In genomic region chr10:101120884-101121660, GRCh38 we compare ENCODE assay signal across 9 cellular contexts. TPM values are rescaled to one million over a fixed set of nuclear protein-coding genes. Genes with fewer than 3 reads are reported as not detected.
DNase-seq lines count a peak whose midpoint lies in the region; ATAC-seq and TF ChIP-seq lines count a peak whose summit lies in the region.
"Had no signal": no experiment of that assay in that cellular context is flagged by ENCODE, and none has a peak within 500 bp of the region (broad histone marks: within the 10 kb centered on the region; RNA-seq: fewer than 3 reads in every experiment).

No MANE protein-coding gene starts in this region.

- H4K20me1 ChIP-seq in osteoblast (ENCODE audit: insufficient read depth, low read length): peaks cover 4% of the 10 kb centered on the region

- ATAC-seq in GM18498 (IDR thresholded peaks at IDR 0.05; ENCODE audit: unreplicated experiment): peak; percentile 72
- ATAC-seq in GM21515 (IDR thresholded peaks at IDR 0.05; ENCODE audit: unreplicated experiment): no peak
- no peak for ATAC-seq in HG03159 (IDR thresholded peaks at IDR 0.05; ENCODE audit: unreplicated experiment)
- no peak for ATAC-seq in HG03025 (IDR thresholded peaks at IDR 0.05; ENCODE audit: low FRiP score, unreplicated experiment)
- no peak for ATAC-seq in GM19324 (IDR thresholded peaks at IDR 0.05; ENCODE audit: low FRiP score, unreplicated experiment)

- H3K4me1 ChIP-seq in osteoblast (ENCODE audit: insufficient read depth, low read length): peaks cover 6% of the 10 kb centered on the region

- H3K4me3 ChIP-seq in epithelial cell of esophagus (ENCODE audit: low read length) (peak overlapping the region; percentile 18), osteoblast (ENCODE audit: insufficient read depth, low read length) (peak overlapping the region; percentile 71)

- peak overlapping the region; percentile 90 for H3K4me3 Mint-ChIP-seq in T-helper 1 cell treated with Interleukin-12 subunit alpha and Interleukin-12 subunit beta and Interleukin-4 antibody, amounts not matched to agents 30 μg/mL and 1 μg/mL, for 36 hours

- H3K27ac ChIP-seq in osteoblast (ENCODE audit: low read depth, low read length): no peak overlapping the region

- no peaks in the 10 kb centered on the region for H3K9me3 ChIP-seq in osteoblast (ENCODE audit: low read depth, low read length)

- no peaks in the 10 kb centered on the region for H3K9me3 Mint-ChIP-seq in T-helper 1 cell treated with Interleukin-12 subunit alpha and Interleukin-12 subunit beta and Interleukin-4 antibody, amounts not matched to agents 30 μg/mL and 1 μg/mL, for 36 hours

- H3K79me2 ChIP-seq in osteoblast (ENCODE audit: insufficient read depth, low read length): no peaks in the 10 kb centered on the region

- DNase-seq in epithelial cell of esophagus (ENCODE audit: low read depth): no peak
- peak; percentile 65 for DNase-seq in osteoblast (ENCODE audit: insufficient read length, low spot score, missing footprints)

- H3K4me2 ChIP-seq in osteoblast (ENCODE audit: insufficient read depth, low read length): peak overlapping the region; percentile 89

- H3K27me3 Mint-ChIP-seq in T-helper 1 cell treated with Interleukin-12 subunit alpha and Interleukin-12 subunit beta and Interleukin-4 antibody, amounts not matched to agents 30 μg/mL and 1 μg/mL, for 36 hours (ENCODE audit: low read depth): peaks cover 77% of the 10 kb centered on the region

- peaks cover 16% of the 10 kb centered on the region for H3K4me1 Mint-ChIP-seq in T-helper 1 cell treated with Interleukin-12 subunit alpha and Interleukin-12 subunit beta and Interleukin-4 antibody, amounts not matched to agents 30 μg/mL and 1 μg/mL, for 36 hours (ENCODE audit: low read depth)

- H3K27ac Mint-ChIP-seq in T-helper 1 cell treated with Interleukin-12 subunit alpha and Interleukin-12 subunit beta and Interleukin-4 antibody, amounts not matched to agents 30 μg/mL and 1 μg/mL, for 36 hours: peak overlapping the region; percentile 59

- H3K36me3 ChIP-seq in osteoblast (ENCODE audit: insufficient read depth, low read length): no peaks in the 10 kb centered on the region

- peaks cover 93% of the 10 kb centered on the region for H3K27me3 ChIP-seq in osteoblast (ENCODE audit: insufficient read depth, low read length)

- TF ChIP-seq CTCF in epithelial cell of esophagus (IDR thresholded peaks at IDR 0.05; ENCODE audit: insufficient read depth, low read depth, low read length, missing control alignments) (no peak), osteoblast (IDR thresholded peaks at IDR 0.05; ENCODE audit: extremely low read depth, low read depth, low read length) (no peak)

- peaks cover 2% of the 10 kb centered on the region for H3K36me3 Mint-ChIP-seq in T-helper 1 cell treated with Interleukin-12 subunit alpha and Interleukin-12 subunit beta and Interleukin-4 antibody, amounts not matched to agents 30 μg/mL and 1 μg/mL, for 36 hours (ENCODE audit: low read depth)

- H2AFZ ChIP-seq in osteoblast (ENCODE audit: low read length): peak overlapping the region; percentile 85

RNA-seq across cellular contexts. Expression of gene TLX1, which starts 10.0 kb away (rescaled TPM):
- total RNA-seq in osteoblast: not detected in 2 replicates
- total RNA-seq: lung microvascular endothelial cell had no signal

RNA-seq across cellular contexts. Expression of gene KAZALD1, which starts 59.3 kb away (rescaled TPM):
- total RNA-seq in osteoblast: 26.4 and 30.1 TPM in 2 replicates
